In the genomic region with DNA sequence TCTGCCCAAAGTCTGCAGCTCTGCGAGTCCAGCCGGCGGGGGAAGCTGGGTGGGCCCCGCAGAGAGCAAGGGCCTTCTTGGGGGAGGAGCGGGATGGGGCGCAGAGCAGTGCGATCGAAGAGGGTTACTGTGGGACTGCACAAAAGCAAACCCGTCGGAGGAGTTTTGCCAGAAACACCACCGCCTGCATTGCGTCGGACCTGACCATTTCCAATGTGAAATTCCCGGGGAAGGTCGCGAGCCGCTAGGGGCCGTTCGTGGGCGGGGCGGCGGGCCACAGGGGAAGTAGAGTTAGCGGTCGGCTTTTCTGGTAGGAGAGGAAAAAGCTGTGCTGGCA, we compare ENCODE assay signal across 8 cellular contexts. TPM values are rescaled to one million over a fixed set of nuclear protein-coding genes. Genes with fewer than 3 reads are reported as not detected.
DNase-seq lines count a peak whose midpoint lies in the region; ATAC-seq and TF ChIP-seq lines count a peak whose summit lies in the region.

No MANE protein-coding gene starts in this region.

- DNase-seq in NCI-H345 treated with DMSO at 0.1 percent for 48 hours (lab: John Stamatoyannopoulos, UW; ENCODE audit: unreplicated experiment) = peak; percentile 64
- no peak for DNase-seq in NCI-H345 (lab: John Stamatoyannopoulos, UW)
- DNase-seq in activated CD8-positive, alpha-beta T cell treated with anti-CD3 and anti-CD28 coated beads for 36 hours = peak; percentile 5
- no peak for DNase-seq in COR-L47 (lab: John Stamatoyannopoulos, UW)

- peak overlapping the region; percentile 76 for H3K4me3 ChIP-seq in iPS-20b (ENCODE audit: low read length)

- no peaks in the 10 kb centered on the region for H3K9me3 Mint-ChIP-seq in activated CD8-positive, alpha-beta T cell treated with anti-CD3 and anti-CD28 coated beads for 36 hours
- H3K9me3 Mint-ChIP-seq in stimulated activated naive CD8-positive, alpha-beta T cell treated with anti-CD3 and anti-CD28 coated beads, Interleukin-15, Interleukin-2, amounts not matched to agents 100 ng/mL and 50 ng/mL, for 24 hours = peaks cover 3% of the 10 kb centered on the region

- peaks cover 16% of the 10 kb centered on the region for H3K4me1 Mint-ChIP-seq in activated CD8-positive, alpha-beta T cell treated with anti-CD3 and anti-CD28 coated beads for 36 hours (ENCODE audit: low read depth)
- peaks cover 25% of the 10 kb centered on the region for H3K4me1 Mint-ChIP-seq in stimulated activated naive CD8-positive, alpha-beta T cell treated with anti-CD3 and anti-CD28 coated beads, Interleukin-15, Interleukin-2, amounts not matched to agents 100 ng/mL and 50 ng/mL, for 24 hours (ENCODE audit: low read depth)

- H3K27ac Mint-ChIP-seq in activated CD8-positive, alpha-beta T cell treated with anti-CD3 and anti-CD28 coated beads for 36 hours = no peak overlapping the region
- no peak overlapping the region for H3K27ac Mint-ChIP-seq in stimulated activated naive CD8-positive, alpha-beta T cell treated with anti-CD3 and anti-CD28 coated beads, Interleukin-15, Interleukin-2, amounts not matched to agents 100 ng/mL and 50 ng/mL, for 24 hours

- no peak overlapping the region for H3K9ac ChIP-seq in iPS-20b (ENCODE audit: low read depth, low read length)

- CTCF ChIA-PET in activated CD8-positive, alpha-beta T cell treated with anti-CD3 and anti-CD28 coated beads for 36 hours (lab: Charles Lee) = interaction anchor here (1.2 to 5.4 kb wide), 2 partner anchors 53 to 175 kb away, joined by 3 to 40 read pairs; no protein-coding TSS in a partner anchor

- no peaks in the 10 kb centered on the region for H3K9me3 ChIP-seq in iPS-20b (ENCODE audit: insufficient read depth, low read depth, low read length)

- H3K4me1 ChIP-seq in iPS-20b (ENCODE audit: insufficient read depth, low read length) = no peaks in the 10 kb centered on the region; the same call in 1 of the 2 replicates

- H3K27me3 ChIP-seq in iPS-20b (ENCODE audit: insufficient read depth, low read length) = peaks cover 97% of the 10 kb centered on the region

- peak overlapping the region; percentile 37 for H3K4me3 Mint-ChIP-seq in activated CD8-positive, alpha-beta T cell treated with anti-CD3 and anti-CD28 coated beads for 36 hours
- H3K4me3 Mint-ChIP-seq in stimulated activated naive CD8-positive, alpha-beta T cell treated with anti-CD3 and anti-CD28 coated beads, Interleukin-15, Interleukin-2, amounts not matched to agents 100 ng/mL and 50 ng/mL, for 24 hours = peak overlapping the region; percentile 40

- H3K36me3 ChIP-seq in iPS-20b (ENCODE audit: insufficient read depth, low read depth, low read length) = no peaks in the 10 kb centered on the region

- ATAC-seq in activated CD8-positive, alpha-beta T cell treated with anti-CD3 and anti-CD28 coated beads for 36 hours = no peak
- ATAC-seq in GM21717 (IDR thresholded peaks at IDR 0.05; ENCODE audit: unreplicated experiment) (no peak), GM21526 (IDR thresholded peaks at IDR 0.05; ENCODE audit: low FRiP score, unreplicated experiment) (no peak)

- H3K27ac ChIP-seq in iPS-20b (ENCODE audit: low read length) = no peak overlapping the region

- TF ChIP-seq CTCF in activated CD8-positive, alpha-beta T cell treated with anti-CD3 and anti-CD28 coated beads for 36 hours (IDR thresholded peaks at IDR 0.05) = no peak

- peaks cover 45% of the 10 kb centered on the region for H3K27me3 Mint-ChIP-seq in activated CD8-positive, alpha-beta T cell treated with anti-CD3 and anti-CD28 coated beads for 36 hours
- H3K27me3 Mint-ChIP-seq in stimulated activated naive CD8-positive, alpha-beta T cell treated with anti-CD3 and anti-CD28 coated beads, Interleukin-15, Interleukin-2, amounts not matched to agents 100 ng/mL and 50 ng/mL, for 24 hours = peaks cover 44% of the 10 kb centered on the region

- H3K36me3 Mint-ChIP-seq in activated CD8-positive, alpha-beta T cell treated with anti-CD3 and anti-CD28 coated beads for 36 hours (ENCODE audit: low read depth) = peaks cover 2% of the 10 kb centered on the region
- H3K36me3 Mint-ChIP-seq in stimulated activated naive CD8-positive, alpha-beta T cell treated with anti-CD3 and anti-CD28 coated beads, Interleukin-15, Interleukin-2, amounts not matched to agents 100 ng/mL and 50 ng/mL, for 24 hours (ENCODE audit: low read depth) = no peaks in the 10 kb centered on the region

- intact Hi-C loops in activated CD8-positive, alpha-beta T cell treated with anti-CD3 and anti-CD28 coated beads for 36 hours (cut with micrococcal nuclease) = no loop called here

- POLR2A ChIA-PET in activated CD8-positive, alpha-beta T cell treated with anti-CD3 and anti-CD28 coated beads for 36 hours (lab: Charles Lee) = no interaction called here

RNA-seq across cellular contexts. Expression of a gene that starts 0.3 kb away (rescaled TPM):
- total RNA-seq in activated CD8-positive, alpha-beta T cell treated with anti-CD3 and anti-CD28 coated beads for 36 hours = not detected

Comparison
In these comparisons a context has a peak if more than half of its experiments do, and no peak if none do; other contexts are left out.
1. DNase-seq: peak in NCI-H345 treated with DMSO at 0.1 percent for 48 hours (single experiment) and activated CD8-positive, alpha-beta T cell treated with anti-CD3 and anti-CD28 coated beads for 36 hours (single experiment); none in NCI-H345 (single experiment) and COR-L47 (single experiment).